3 cellular contexts compared by ENCODE assay signal in the genomic region with DNA sequence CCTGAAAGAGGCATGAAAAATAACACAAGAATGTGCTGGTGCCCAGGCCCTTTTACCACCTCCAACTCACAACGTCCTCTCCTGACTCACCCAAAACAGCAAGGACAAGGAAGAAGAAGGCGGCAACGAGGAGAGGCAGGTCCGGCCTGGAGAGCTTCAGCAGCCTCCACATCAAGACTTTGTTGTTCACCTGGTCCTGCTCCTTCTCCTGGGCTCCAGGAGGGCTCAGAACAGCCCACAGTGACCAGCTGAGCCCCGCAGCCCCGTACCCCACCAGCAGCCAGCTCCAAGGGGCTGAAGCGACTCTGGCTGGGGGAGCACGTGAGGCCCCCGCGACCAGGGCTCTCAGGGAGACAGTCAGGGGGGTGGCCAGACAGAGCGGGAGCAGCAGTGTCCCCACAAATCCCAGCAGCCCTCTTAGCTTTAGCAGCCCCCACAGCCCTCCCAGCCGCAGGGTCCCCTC.
A peak's percentile ranks its signal among the peaks of the same experiment; 100 is the strongest.
TF ChIP-seq lines count a peak whose summit lies in the region.

No MANE protein-coding gene starts in this region.

TF ChIP-seq in A549, 52 proteins besides CTCF, POLR2A, EP300 and RAD21:
- TF ChIP-seq HEYL (CRISPR knock-in tag; IDR thresholded peaks at IDR 0.05), result no peak
- no peak for TF ChIP-seq ZC3H11A (IDR thresholded peaks at IDR 0.05)
- TF ChIP-seq SMC3 (IDR thresholded peaks at IDR 0.05), result no peak
- TF ChIP-seq MAFK (IDR thresholded peaks at IDR 0.05; ENCODE audit: partially characterized antibody), result no peak
- TF ChIP-seq BHLHE40 (IDR thresholded peaks at IDR 0.05; ENCODE audit: low read depth, low read length), result no peak
- no peak for TF ChIP-seq HOXA7 (CRISPR knock-in tag; IDR thresholded peaks at IDR 0.05)
- no peak for TF ChIP-seq REST (IDR thresholded peaks at IDR 0.05)
- TF ChIP-seq CHD2 (IDR thresholded peaks at IDR 0.05; ENCODE audit: low read length, partially characterized antibody), result no peak
- TF ChIP-seq EHF (CRISPR knock-in tag; IDR thresholded peaks at IDR 0.05), result no peak
- TF ChIP-seq HOXB13 (CRISPR knock-in tag; IDR thresholded peaks at IDR 0.05; ENCODE audit: low read depth), result no peak
- TF ChIP-seq KDM1A (IDR thresholded peaks at IDR 0.05; ENCODE audit: low read depth), result no peak
- TF ChIP-seq ZNF302 (CRISPR knock-in tag; IDR thresholded peaks at IDR 0.05), result no peak
- no peak for TF ChIP-seq TFCP2L1 (CRISPR knock-in tag; IDR thresholded peaks at IDR 0.05)
- no peak for TF ChIP-seq CHD4 (IDR thresholded peaks at IDR 0.05; ENCODE audit: borderline replicate concordance)
- no peak for TF ChIP-seq MAZ (IDR thresholded peaks at IDR 0.05; ENCODE audit: borderline replicate concordance, low read depth, low read length)
- TF ChIP-seq FOSL2 (IDR thresholded peaks at IDR 0.05), result no peak
- no peak for TF ChIP-seq FOSL2 (CRISPR knock-in tag; IDR thresholded peaks at IDR 0.05)
- TF ChIP-seq, protein P1, sequence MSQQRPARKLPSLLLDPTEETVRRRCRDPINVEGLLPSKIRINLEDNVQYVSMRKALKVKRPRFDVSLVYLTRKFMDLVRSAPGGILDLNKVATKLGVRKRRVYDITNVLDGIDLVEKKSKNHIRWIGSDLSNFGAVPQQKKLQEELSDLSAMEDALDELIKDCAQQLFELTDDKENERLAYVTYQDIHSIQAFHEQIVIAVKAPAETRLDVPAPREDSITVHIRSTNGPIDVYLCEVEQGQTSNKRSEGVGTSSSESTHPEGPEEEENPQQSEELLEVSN (IDR thresholded peaks at IDR 0.05; ENCODE audit: borderline replicate concordance, low read depth), result no peak
- TF ChIP-seq FOSB (CRISPR knock-in tag; IDR thresholded peaks at IDR 0.05), result no peak
- TF ChIP-seq, protein P2, sequence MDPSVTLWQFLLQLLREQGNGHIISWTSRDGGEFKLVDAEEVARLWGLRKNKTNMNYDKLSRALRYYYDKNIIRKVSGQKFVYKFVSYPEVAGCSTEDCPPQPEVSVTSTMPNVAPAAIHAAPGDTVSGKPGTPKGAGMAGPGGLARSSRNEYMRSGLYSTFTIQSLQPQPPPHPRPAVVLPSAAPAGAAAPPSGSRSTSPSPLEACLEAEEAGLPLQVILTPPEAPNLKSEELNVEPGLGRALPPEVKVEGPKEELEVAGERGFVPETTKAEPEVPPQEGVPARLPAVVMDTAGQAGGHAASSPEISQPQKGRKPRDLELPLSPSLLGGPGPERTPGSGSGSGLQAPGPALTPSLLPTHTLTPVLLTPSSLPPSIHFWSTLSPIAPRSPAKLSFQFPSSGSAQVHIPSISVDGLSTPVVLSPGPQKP (IDR thresholded peaks at IDR 0.05; ENCODE audit: low read depth, low read length), result no peak
- TF ChIP-seq EHMT2 (IDR thresholded peaks at IDR 0.05; ENCODE audit: low read depth), result no peak

TF ChIP-seq in HEK293, 187 proteins besides CTCF, POLR2A, EP300 and RAD21 (continues in another document):
- TF ChIP-seq ZNF518A (tag by site-specific recombination; conservative IDR thresholded peaks at IDR 0.05; ENCODE audit: low read depth) (no peak), ZIC2 (tag by site-specific recombination; IDR thresholded peaks at IDR 0.05) (0 out of 2 replicates have a peak, but pooled peaks have one; percentile 21), GLIS1 (tag by site-specific recombination; IDR thresholded peaks at IDR 0.05) (peak; percentile 72), ZNF530 (tag by site-specific recombination; IDR thresholded peaks at IDR 0.05; ENCODE audit: low read depth) (no peak), ZNF792 (tag by site-specific recombination; IDR thresholded peaks at IDR 0.05) (no peak), KLF8 (tag by site-specific recombination; IDR thresholded peaks at IDR 0.05) (no peak; the same call in 1 of the 2 replicates), PRDM6 (tag by site-specific recombination; IDR thresholded peaks at IDR 0.05) (no peak)

TF ChIP-seq in HepG2, 621 proteins besides CTCF, POLR2A, EP300 and RAD21 (continues in another document):
- TF ChIP-seq IRF1 (CRISPR knock-in tag; IDR thresholded peaks at IDR 0.05; ENCODE audit: low read depth) (no peak), ZMYM4 (CRISPR knock-in tag; IDR thresholded peaks at IDR 0.05) (peak; percentile 13; the same call in 1 of the 2 replicates), RXRA (CRISPR knock-in tag; IDR thresholded peaks at IDR 0.05) (0 out of 2 replicates have a peak, but pooled peaks have one; percentile 26), ZNF883 (CRISPR knock-in tag; IDR thresholded peaks at IDR 0.05; ENCODE audit: not compliant biosample characterization) (peak; percentile 52), EEA1 (CRISPR knock-in tag; IDR thresholded peaks at IDR 0.05; ENCODE audit: borderline replicate concordance) (peak; percentile 80; the same call in 1 of the 2 replicates), ARNTL (CRISPR knock-in tag; IDR thresholded peaks at IDR 0.05) (0 out of 2 replicates have a peak, but pooled peaks have one; percentile 38), SP4 (CRISPR knock-in tag; IDR thresholded peaks at IDR 0.05) (0 out of 2 replicates have a peak, but pooled peaks have one; percentile 18), TAF15 (IDR thresholded peaks at IDR 0.05; ENCODE audit: low read depth, low read length, poor library complexity, severe bottlenecking) (peak; percentile 69), MYC (CRISPR knock-in tag; IDR thresholded peaks at IDR 0.05; ENCODE audit: borderline replicate concordance) (0 out of 2 replicates have a peak, but pooled peaks have one; percentile 30), ZNF572 (CRISPR knock-in tag; IDR thresholded peaks at IDR 0.05) (peak; percentile 60; the same call in 1 of the 2 replicates), ZNF678 (CRISPR knock-in tag; IDR thresholded peaks at IDR 0.05) (peak; percentile 47; the same call in 1 of the 2 replicates), ZNF878 (CRISPR knock-in tag; IDR thresholded peaks at IDR 0.05) (0 out of 2 replicates have a peak, but pooled peaks have one; percentile 53), ZNF383 (CRISPR knock-in tag; IDR thresholded peaks at IDR 0.05; ENCODE audit: borderline replicate concordance) (no peak), CCDC6 (CRISPR knock-in tag; IDR thresholded peaks at IDR 0.05) (0 out of 2 replicates have a peak, but pooled peaks have one; percentile 33), ZNF274 (CRISPR knock-in tag; IDR thresholded peaks at IDR 0.05) (peak; percentile 83), ZNF580 (CRISPR knock-in tag; IDR thresholded peaks at IDR 0.05; ENCODE audit: borderline replicate concordance, low read depth) (no peak), ZNF891 (CRISPR knock-in tag; IDR thresholded peaks at IDR 0.05) (peak; percentile 49; the same call in 1 of the 2 replicates), GATA4 (IDR thresholded peaks at IDR 0.05; ENCODE audit: borderline replicate concordance, low read depth) (no peak), ZNF768 (CRISPR knock-in tag; IDR thresholded peaks at IDR 0.05) (peak; percentile 43; the same call in 1 of the 2 replicates), ZNF710 (CRISPR knock-in tag; IDR thresholded peaks at IDR 0.05; ENCODE audit: borderline replicate concordance) (0 out of 2 replicates have a peak, but pooled peaks have one; percentile 34), CSRNP1 (CRISPR knock-in tag; IDR thresholded peaks at IDR 0.05) (0 out of 2 replicates have a peak, but pooled peaks have one; percentile 12), ZNF280B (CRISPR knock-in tag; IDR thresholded peaks at IDR 0.05; ENCODE audit: borderline replicate concordance) (0 out of 2 replicates have a peak, but pooled peaks have one; percentile 62), TOE1 (CRISPR knock-in tag; IDR thresholded peaks at IDR 0.05) (no peak), ZNF598 (CRISPR knock-in tag; IDR thresholded peaks at IDR 0.05; ENCODE audit: borderline replicate concordance) (peak; percentile 58; the same call in 1 of the 2 replicates), LRRFIP1 (CRISPR knock-in tag; conservative IDR thresholded peaks at IDR 0.05) (no peak), THAP11 (CRISPR knock-in tag; IDR thresholded peaks at IDR 0.05) (peak; percentile 6; the same call in 1 of the 2 replicates), ZNF33B (CRISPR knock-in tag; IDR thresholded peaks at IDR 0.05) (0 out of 2 replicates have a peak, but pooled peaks have one; percentile 32), SALL2 (CRISPR knock-in tag; IDR thresholded peaks at IDR 0.05) (0 out of 2 replicates have a peak, but pooled peaks have one; percentile 26)
- TF ChIP-seq, protein P3, sequence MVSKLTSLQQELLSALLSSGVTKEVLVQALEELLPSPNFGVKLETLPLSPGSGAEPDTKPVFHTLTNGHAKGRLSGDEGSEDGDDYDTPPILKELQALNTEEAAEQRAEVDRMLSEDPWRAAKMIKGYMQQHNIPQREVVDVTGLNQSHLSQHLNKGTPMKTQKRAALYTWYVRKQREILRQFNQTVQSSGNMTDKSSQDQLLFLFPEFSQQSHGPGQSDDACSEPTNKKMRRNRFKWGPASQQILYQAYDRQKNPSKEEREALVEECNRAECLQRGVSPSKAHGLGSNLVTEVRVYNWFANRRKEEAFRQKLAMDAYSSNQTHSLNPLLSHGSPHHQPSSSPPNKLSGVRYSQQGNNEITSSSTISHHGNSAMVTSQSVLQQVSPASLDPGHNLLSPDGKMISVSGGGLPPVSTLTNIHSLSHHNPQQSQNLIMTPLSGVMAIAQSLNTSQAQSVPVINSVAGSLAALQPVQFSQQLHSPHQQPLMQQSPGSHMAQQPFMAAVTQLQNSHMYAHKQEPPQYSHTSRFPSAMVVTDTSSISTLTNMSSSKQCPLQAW (CRISPR knock-in tag; IDR thresholded peaks at IDR 0.05), result peak; percentile 39; the same call in 1 of the 2 replicates
- TF ChIP-seq, protein P4, sequence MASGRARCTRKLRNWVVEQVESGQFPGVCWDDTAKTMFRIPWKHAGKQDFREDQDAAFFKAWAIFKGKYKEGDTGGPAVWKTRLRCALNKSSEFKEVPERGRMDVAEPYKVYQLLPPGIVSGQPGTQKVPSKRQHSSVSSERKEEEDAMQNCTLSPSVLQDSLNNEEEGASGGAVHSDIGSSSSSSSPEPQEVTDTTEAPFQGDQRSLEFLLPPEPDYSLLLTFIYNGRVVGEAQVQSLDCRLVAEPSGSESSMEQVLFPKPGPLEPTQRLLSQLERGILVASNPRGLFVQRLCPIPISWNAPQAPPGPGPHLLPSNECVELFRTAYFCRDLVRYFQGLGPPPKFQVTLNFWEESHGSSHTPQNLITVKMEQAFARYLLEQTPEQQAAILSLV (CRISPR knock-in tag; IDR thresholded peaks at IDR 0.05; ENCODE audit: borderline replicate concordance), result peak; percentile 69; the same call in 1 of the 2 replicates
